In genomic region chr16:22206847-22207714, GRCh38 we compare ENCODE assay signal across 1 cellular context.
TF ChIP-seq lines count a peak whose summit lies in the region.

No MANE protein-coding gene starts in this region.

TF ChIP-seq in HepG2, 621 proteins besides CTCF, POLR2A, EP300 and RAD21 (continued from another document and continues in another):
- TF ChIP-seq E2F2 (CRISPR knock-in tag; IDR thresholded peaks at IDR 0.05; ENCODE audit: borderline replicate concordance) (no peak), GATA4 (IDR thresholded peaks at IDR 0.05; ENCODE audit: borderline replicate concordance, low read depth) (no peak), NR1H2 (CRISPR knock-in tag; IDR thresholded peaks at IDR 0.05; ENCODE audit: borderline replicate concordance, low read depth) (no peak), ELF4 (CRISPR knock-in tag; IDR thresholded peaks at IDR 0.05; ENCODE audit: borderline replicate concordance) (no peak), ZNF556 (CRISPR knock-in tag; IDR thresholded peaks at IDR 0.05; ENCODE audit: borderline replicate concordance) (no peak), HDAC1 (CRISPR knock-in tag; IDR thresholded peaks at IDR 0.05) (no peak; the same call in 1 of the 2 replicates), ZNF709 (CRISPR knock-in tag; IDR thresholded peaks at IDR 0.05) (no peak), SMYD3 (CRISPR knock-in tag; IDR thresholded peaks at IDR 0.05) (no peak), ZNF781 (CRISPR knock-in tag; IDR thresholded peaks at IDR 0.05; ENCODE audit: borderline replicate concordance, not compliant biosample characterization) (peak; percentile 19), HNF4A (CRISPR knock-in tag; IDR thresholded peaks at IDR 0.05) (0 out of 2 replicates have a peak, but pooled peaks have one; percentile 3), DPF2 (CRISPR knock-in tag; IDR thresholded peaks at IDR 0.05; ENCODE audit: borderline replicate concordance, low read depth) (no peak; the same call in 1 of the 2 replicates), GABPB1 (CRISPR knock-in tag; IDR thresholded peaks at IDR 0.05) (no peak), ZNF224 (CRISPR knock-in tag; IDR thresholded peaks at IDR 0.05) (peak; percentile 85; the same call in 1 of the 2 replicates), MIXL1 (CRISPR knock-in tag; IDR thresholded peaks at IDR 0.05) (no peak), ZNF7 (CRISPR knock-in tag; IDR thresholded peaks at IDR 0.05) (no peak), ZBTB49 (CRISPR knock-in tag; IDR thresholded peaks at IDR 0.05; ENCODE audit: borderline replicate concordance) (no peak), TCF7 (IDR thresholded peaks at IDR 0.05; ENCODE audit: low read depth) (no peak), BORCS8-MEF2B (CRISPR knock-in tag; IDR thresholded peaks at IDR 0.05) (no peak), ZSCAN29 (CRISPR knock-in tag; conservative IDR thresholded peaks at IDR 0.05) (peak; percentile 100), SAP130 (CRISPR knock-in tag; IDR thresholded peaks at IDR 0.05; ENCODE audit: low read depth) (peak; percentile 10; the same call in 1 of the 2 replicates), KLF15 (CRISPR knock-in tag; IDR thresholded peaks at IDR 0.05; ENCODE audit: borderline replicate concordance) (no peak), MAF1 (CRISPR knock-in tag; IDR thresholded peaks at IDR 0.05; ENCODE audit: borderline replicate concordance) (no peak), RCOR2 (CRISPR knock-in tag; IDR thresholded peaks at IDR 0.05) (peak; percentile 20; the same call in 1 of the 2 replicates), ZNF367 (CRISPR knock-in tag; IDR thresholded peaks at IDR 0.05; ENCODE audit: borderline replicate concordance) (peak; percentile 40; the same call in 1 of the 2 replicates), SOX6 (IDR thresholded peaks at IDR 0.05) (no peak), SOX6 (CRISPR knock-in tag; IDR thresholded peaks at IDR 0.05) (peak; percentile 46; the same call in 1 of the 2 replicates), NPAS2 (CRISPR knock-in tag; IDR thresholded peaks at IDR 0.05; ENCODE audit: borderline replicate concordance) (no peak), KLF11 (CRISPR knock-in tag; IDR thresholded peaks at IDR 0.05) (no peak), TSC22D2 (CRISPR knock-in tag; IDR thresholded peaks at IDR 0.05; ENCODE audit: borderline replicate concordance) (no peak), ZNF160 (CRISPR knock-in tag; IDR thresholded peaks at IDR 0.05) (no peak), ZNF317 (CRISPR knock-in tag; IDR thresholded peaks at IDR 0.05) (0 out of 2 replicates have a peak, but pooled peaks have one; percentile 64), TBX3 (IDR thresholded peaks at IDR 0.05; ENCODE audit: borderline replicate concordance) (no peak), ADNP (CRISPR knock-in tag; IDR thresholded peaks at IDR 0.05) (peak; percentile 90; the same call in 1 of the 2 replicates), GLI4 (CRISPR knock-in tag; IDR thresholded peaks at IDR 0.05; ENCODE audit: borderline replicate concordance) (peak; percentile 49; the same call in 1 of the 2 replicates), GTF2F1 (IDR thresholded peaks at IDR 0.05; ENCODE audit: low read length) (no peak), YY1 (IDR thresholded peaks at IDR 0.05; ENCODE audit: insufficient read depth, insufficient replicate concordance, low read depth, low read length) (peak; percentile 20), ZSCAN21 (CRISPR knock-in tag; IDR thresholded peaks at IDR 0.05; ENCODE audit: borderline replicate concordance) (0 out of 2 replicates have a peak, but pooled peaks have one; percentile 31), ZNF512 (CRISPR knock-in tag; IDR thresholded peaks at IDR 0.05) (no peak), CREM (IDR thresholded peaks at IDR 0.05) (no peak), CREM (CRISPR knock-in tag; IDR thresholded peaks at IDR 0.05) (no peak), AHR (CRISPR knock-in tag; IDR thresholded peaks at IDR 0.05) (no peak), FOXO1 (CRISPR knock-in tag; IDR thresholded peaks at IDR 0.05) (no peak), ZSCAN20 (CRISPR knock-in tag; IDR thresholded peaks at IDR 0.05; ENCODE audit: borderline replicate concordance) (0 out of 2 replicates have a peak, but pooled peaks have one; percentile 64), NR2C2 (CRISPR knock-in tag; IDR thresholded peaks at IDR 0.05; ENCODE audit: borderline replicate concordance) (no peak), MEF2D (CRISPR knock-in tag; IDR thresholded peaks at IDR 0.05) (no peak), THAP11 (CRISPR knock-in tag; IDR thresholded peaks at IDR 0.05) (no peak; the same call in 1 of the 2 replicates), SALL2 (CRISPR knock-in tag; IDR thresholded peaks at IDR 0.05) (0 out of 2 replicates have a peak, but pooled peaks have one; percentile 36), ZC3H4 (CRISPR knock-in tag; IDR thresholded peaks at IDR 0.05; ENCODE audit: borderline replicate concordance) (no peak), ZNF564 (CRISPR knock-in tag; IDR thresholded peaks at IDR 0.05) (0 out of 2 replicates have a peak, but pooled peaks have one; percentile 17), NKX3-1 (CRISPR knock-in tag; IDR thresholded peaks at IDR 0.05) (peak; percentile 27; the same call in 1 of the 2 replicates), ZSCAN22 (CRISPR knock-in tag; IDR thresholded peaks at IDR 0.05) (no peak; the same call in none of the 2 replicates), FOSL2 (CRISPR knock-in tag; IDR thresholded peaks at IDR 0.05) (no peak), KDM3A (CRISPR knock-in tag; IDR thresholded peaks at IDR 0.05; ENCODE audit: low read depth) (no peak), HDAC6 (IDR thresholded peaks at IDR 0.05; ENCODE audit: low read depth, low read length) (no peak), ZNF136 (CRISPR knock-in tag; IDR thresholded peaks at IDR 0.05; ENCODE audit: low read depth) (no peak), SALL1 (CRISPR knock-in tag; IDR thresholded peaks at IDR 0.05) (no peak), ZNF501 (CRISPR knock-in tag; IDR thresholded peaks at IDR 0.05) (peak; percentile 44; the same call in 1 of the 2 replicates), THAP7 (CRISPR knock-in tag; IDR thresholded peaks at IDR 0.05) (peak; percentile 64; the same call in 1 of the 2 replicates), ZNF101 (CRISPR knock-in tag; IDR thresholded peaks at IDR 0.05; ENCODE audit: borderline replicate concordance, low read depth) (no peak), DNMT1 (CRISPR knock-in tag; IDR thresholded peaks at IDR 0.05) (no peak)
- TF ChIP-seq, protein P1, sequence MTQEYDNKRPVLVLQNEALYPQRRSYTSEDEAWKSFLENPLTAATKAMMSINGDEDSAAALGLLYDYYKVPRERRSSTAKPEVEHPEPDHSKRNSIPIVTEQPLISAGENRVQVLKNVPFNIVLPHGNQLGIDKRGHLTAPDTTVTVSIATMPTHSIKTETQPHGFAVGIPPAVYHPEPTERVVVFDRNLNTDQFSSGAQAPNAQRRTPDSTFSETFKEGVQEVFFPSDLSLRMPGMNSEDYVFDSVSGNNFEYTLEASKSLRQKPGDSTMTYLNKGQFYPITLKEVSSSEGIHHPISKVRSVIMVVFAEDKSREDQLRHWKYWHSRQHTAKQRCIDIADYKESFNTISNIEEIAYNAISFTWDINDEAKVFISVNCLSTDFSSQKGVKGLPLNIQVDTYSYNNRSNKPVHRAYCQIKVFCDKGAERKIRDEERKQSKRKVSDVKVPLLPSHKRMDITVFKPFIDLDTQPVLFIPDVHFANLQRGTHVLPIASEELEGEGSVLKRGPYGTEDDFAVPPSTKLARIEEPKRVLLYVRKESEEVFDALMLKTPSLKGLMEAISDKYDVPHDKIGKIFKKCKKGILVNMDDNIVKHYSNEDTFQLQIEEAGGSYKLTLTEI (CRISPR knock-in tag; conservative IDR thresholded peaks at IDR 0.05), result no peak
- TF ChIP-seq, protein P2, sequence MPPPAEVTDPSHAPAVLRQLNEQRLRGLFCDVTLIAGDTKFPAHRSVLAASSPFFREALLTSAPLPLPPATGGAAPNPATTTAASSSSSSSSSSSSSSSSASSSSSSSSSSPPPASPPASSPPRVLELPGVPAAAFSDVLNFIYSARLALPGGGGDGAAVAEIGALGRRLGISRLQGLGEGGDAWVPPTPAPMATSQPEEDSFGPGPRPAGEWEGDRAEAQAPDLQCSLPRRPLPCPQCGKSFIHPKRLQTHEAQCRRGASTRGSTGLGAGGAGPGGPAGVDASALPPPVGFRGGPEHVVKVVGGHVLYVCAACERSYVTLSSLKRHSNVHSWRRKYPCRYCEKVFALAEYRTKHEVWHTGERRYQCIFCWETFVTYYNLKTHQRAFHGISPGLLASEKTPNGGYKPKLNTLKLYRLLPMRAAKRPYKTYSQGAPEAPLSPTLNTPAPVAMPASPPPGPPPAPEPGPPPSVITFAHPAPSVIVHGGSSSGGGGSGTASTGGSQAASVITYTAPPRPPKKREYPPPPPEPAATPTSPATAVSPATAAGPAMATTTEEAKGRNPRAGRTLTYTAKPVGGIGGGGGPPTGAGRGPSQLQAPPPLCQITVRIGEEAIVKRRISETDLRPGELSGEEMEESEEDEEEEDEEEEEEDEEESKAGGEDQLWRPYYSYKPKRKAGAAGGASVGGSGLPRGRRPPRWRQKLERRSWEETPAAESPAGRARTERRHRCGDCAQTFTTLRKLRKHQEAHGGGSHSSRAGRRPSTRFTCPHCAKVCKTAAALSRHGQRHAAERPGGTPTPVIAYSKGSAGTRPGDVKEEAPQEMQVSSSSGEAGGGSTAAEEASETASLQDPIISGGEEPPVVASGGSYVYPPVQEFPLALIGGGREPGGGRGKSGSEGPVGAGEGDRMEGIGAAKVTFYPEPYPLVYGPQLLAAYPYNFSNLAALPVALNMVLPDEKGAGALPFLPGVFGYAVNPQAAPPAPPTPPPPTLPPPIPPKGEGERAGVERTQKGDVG (CRISPR knock-in tag; IDR thresholded peaks at IDR 0.05; ENCODE audit: borderline replicate concordance), result no peak
- TF ChIP-seq, protein P3, sequence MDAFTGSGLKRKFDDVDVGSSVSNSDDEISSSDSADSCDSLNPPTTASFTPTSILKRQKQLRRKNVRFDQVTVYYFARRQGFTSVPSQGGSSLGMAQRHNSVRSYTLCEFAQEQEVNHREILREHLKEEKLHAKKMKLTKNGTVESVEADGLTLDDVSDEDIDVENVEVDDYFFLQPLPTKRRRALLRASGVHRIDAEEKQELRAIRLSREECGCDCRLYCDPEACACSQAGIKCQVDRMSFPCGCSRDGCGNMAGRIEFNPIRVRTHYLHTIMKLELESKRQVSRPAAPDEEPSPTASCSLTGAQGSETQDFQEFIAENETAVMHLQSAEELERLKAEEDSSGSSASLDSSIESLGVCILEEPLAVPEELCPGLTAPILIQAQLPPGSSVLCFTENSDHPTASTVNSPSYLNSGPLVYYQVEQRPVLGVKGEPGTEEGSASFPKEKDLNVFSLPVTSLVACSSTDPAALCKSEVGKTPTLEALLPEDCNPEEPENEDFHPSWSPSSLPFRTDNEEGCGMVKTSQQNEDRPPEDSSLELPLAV (CRISPR knock-in tag; conservative IDR thresholded peaks at IDR 0.05; ENCODE audit: low read depth), result no peak
- TF ChIP-seq, protein P4, sequence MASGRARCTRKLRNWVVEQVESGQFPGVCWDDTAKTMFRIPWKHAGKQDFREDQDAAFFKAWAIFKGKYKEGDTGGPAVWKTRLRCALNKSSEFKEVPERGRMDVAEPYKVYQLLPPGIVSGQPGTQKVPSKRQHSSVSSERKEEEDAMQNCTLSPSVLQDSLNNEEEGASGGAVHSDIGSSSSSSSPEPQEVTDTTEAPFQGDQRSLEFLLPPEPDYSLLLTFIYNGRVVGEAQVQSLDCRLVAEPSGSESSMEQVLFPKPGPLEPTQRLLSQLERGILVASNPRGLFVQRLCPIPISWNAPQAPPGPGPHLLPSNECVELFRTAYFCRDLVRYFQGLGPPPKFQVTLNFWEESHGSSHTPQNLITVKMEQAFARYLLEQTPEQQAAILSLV (CRISPR knock-in tag; IDR thresholded peaks at IDR 0.05; ENCODE audit: borderline replicate concordance), result no peak
- TF ChIP-seq, protein P5, sequence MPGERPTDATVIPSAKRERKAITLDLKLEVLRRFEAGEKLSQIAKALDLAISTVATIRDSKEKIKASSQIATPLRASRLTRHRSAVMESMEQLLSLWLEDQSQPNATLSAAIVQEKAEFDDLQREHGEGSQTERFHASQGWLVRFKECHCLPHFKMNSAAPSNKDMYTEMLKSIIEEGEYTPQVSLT (CRISPR knock-in tag; IDR thresholded peaks at IDR 0.05; ENCODE audit: borderline replicate concordance, low read depth), result no peak
